8 cellular contexts compared by ENCODE assay signal in genomic region chr4:83009529-83009928, GRCh38. TPM values are rescaled to one million over a fixed set of nuclear protein-coding genes. Genes with fewer than 3 reads are reported as not detected.
A peak's percentile ranks its signal among the peaks of the same experiment; 100 is the strongest.
DNase-seq lines count a peak whose midpoint lies in the region; ATAC-seq and TF ChIP-seq lines count a peak whose summit lies in the region.

No MANE protein-coding gene starts in this region.

- DNase-seq in heart left ventricle (no peak), Right ventricle myocardium inferior (ENCODE audit: missing footprints) (no peak), amniotic epithelial cell (ENCODE audit: low read depth) (peak; percentile 48), upper lobe of left lung (no peak), RPMI8226 (no peak), SKM-1 (lab: John Stamatoyannopoulos, UW; ENCODE audit: unreplicated experiment) (no peak), activated gamma-delta T cell (lab: John Stamatoyannopoulos, UW) (no peak)

- H3K4me1 ChIP-seq in heart left ventricle = peaks cover 0 to 49% (median 23%) of the 10 kb centered on the region in 12 donors
- peaks cover 2 to 33% (median 26%) of the 10 kb centered on the region in 4 donors for H3K4me1 ChIP-seq in liver (ENCODE audit: control insufficient read depth in 4 of 4, insufficient read depth in 4 of 4, low read length in 3 of 4)
- peaks cover 24 to 35% (median 26%) of the 10 kb centered on the region in 4 donors for H3K4me1 ChIP-seq in upper lobe of left lung

- TF ChIP-seq RAD21 in liver (IDR thresholded peaks at IDR 0.05) = no peak

- TF ChIP-seq CTCF in heart left ventricle (IDR thresholded peaks at IDR 0.05) = no peak
- TF ChIP-seq CTCF in liver (IDR thresholded peaks at IDR 0.05; ENCODE audit: low read depth, low read length, missing input control) = no peak
- no peak for TF ChIP-seq CTCF in upper lobe of left lung (IDR thresholded peaks at IDR 0.05)

- peak overlapping the region in 1 of 2 donors; percentile 75 for H3K9ac ChIP-seq in liver (ENCODE audit: low read depth in 1 of 2, low read length in 2 of 2)

- no peaks in the 10 kb centered on the region for H3K9me3 ChIP-seq in heart left ventricle
- H3K9me3 ChIP-seq in liver (ENCODE audit: control insufficient read depth in 4 of 4, low read length in 3 of 4) = no peaks in the 10 kb centered on the region
- no peaks in the 10 kb centered on the region for H3K9me3 ChIP-seq in upper lobe of left lung

- WGBS in heart left ventricle, 4 donors = 68 to 77% (median 71%) methylated on average over 3 of the region's 3 CpGs
- WGBS in liver = 71% methylated on average over 3 of the region's 3 CpGs
- WGBS in upper lobe of left lung, 2 donors = 66 to 71% methylated on average over 3 of the region's 3 CpGs

- H3K36me3 ChIP-seq in heart left ventricle = no peaks in the 10 kb centered on the region
- H3K36me3 ChIP-seq in liver (ENCODE audit: control insufficient read depth in 4 of 4, insufficient read depth in 3 of 4, low read depth in 1 of 4, low read length in 3 of 4) = peaks cover 0 to 1% (median 0%) of the 10 kb centered on the region in 4 donors
- no peaks in the 10 kb centered on the region for H3K36me3 ChIP-seq in upper lobe of left lung

- H3K4me3 ChIP-seq in heart left ventricle = peak overlapping the region; percentile 52 to 94 (median 73)
- peak overlapping the region; percentile 89 to 96 (median 92) for H3K4me3 ChIP-seq in liver (ENCODE audit: low read depth in 1 of 3, low read length in 3 of 3)
- peak overlapping the region; percentile 61 to 84 (median 76) for H3K4me3 ChIP-seq in upper lobe of left lung

- intact Hi-C loops in heart left ventricle (cut with DNase I) = no loop called here
- intact Hi-C loops in Right ventricle myocardium inferior (cut with DNase I) = no loop called here

- TF ChIP-seq POLR2A in heart left ventricle (IDR thresholded peaks at IDR 0.05) (no peak), upper lobe of left lung (IDR thresholded peaks at IDR 0.05) (no peak)

- no peak for ATAC-seq in heart left ventricle
- ATAC-seq in Right ventricle myocardium inferior = no peak
- no peak for ATAC-seq in upper lobe of left lung (ENCODE audit: low FRiP score in 2 of 2)

- H3K27ac ChIP-seq in heart left ventricle = peak overlapping the region in 5 of 12 donors; percentile 84 to 93 (median 87)
- H3K27ac ChIP-seq in liver (ENCODE audit: low read depth in 1 of 2, low read length in 2 of 2) = no peak overlapping the region
- H3K27ac ChIP-seq in upper lobe of left lung = peak overlapping the region in 2 of 4 donors; percentile 90 to 92

- no peak for TF ChIP-seq EP300 in upper lobe of left lung (IDR thresholded peaks at IDR 0.05)

- no peaks in the 10 kb centered on the region for H3K27me3 ChIP-seq in heart left ventricle
- no peaks in the 10 kb centered on the region for H3K27me3 ChIP-seq in liver (ENCODE audit: control insufficient read depth in 4 of 4, insufficient read depth in 4 of 4, low read length in 3 of 4)
- H3K27me3 ChIP-seq in upper lobe of left lung = no peaks in the 10 kb centered on the region

TF ChIP-seq in liver, 16 proteins besides CTCF, POLR2A, EP300 and RAD21:
- TF ChIP-seq JUND (IDR thresholded peaks at IDR 0.05) (no peak), YY1 (IDR thresholded peaks at IDR 0.05) (no peak), EGR1 (IDR thresholded peaks at IDR 0.05; ENCODE audit: low read depth in 2 of 2) (no peak), HNF4G (IDR thresholded peaks at IDR 0.05) (no peak), RXRA (IDR thresholded peaks at IDR 0.05) (no peak), HNF4A (conservative IDR thresholded peaks at IDR 0.05) (no peak), SP1 (IDR thresholded peaks at IDR 0.05) (no peak), NR2F2 (IDR thresholded peaks at IDR 0.05) (no peak)

RNA-seq across cellular contexts. Expression of gene LIN54, which starts 1.1 kb away (rescaled TPM):
- total RNA-seq in heart left ventricle (10 to 100 TPM in 2 of 9 donors, 1 to 10 TPM in 7; 6.3 to 11.4 (median 7.2) TPM), Right ventricle myocardium inferior (7.4 TPM), liver (10 to 100 TPM in 1 of 2 donors, 1 to 10 TPM in 1; 7.8 to 17.1 TPM), upper lobe of left lung (10 to 100 TPM in 2 of 6 donors, 1 to 10 TPM in 4; 4.2 to 11.7 (median 9.5) TPM)
- polyA plus RNA-seq in heart left ventricle (1 to 10 TPM; 1.6 to 5.1 TPM), liver (1 to 10 TPM; 2.0 to 2.7 TPM)

RNA-seq across cellular contexts. Expression of gene COPS4, which starts 25.5 kb away (rescaled TPM):
- total RNA-seq in heart left ventricle (10 to 100 TPM; 47.6 to 67.2 (median 54.5) TPM), Right ventricle myocardium inferior (50.4 TPM), liver (10 to 100 TPM; 18.7 to 46.3 TPM), upper lobe of left lung (10 to 100 TPM in 5 of 6 donors, 1 to 10 TPM in 1; 9.4 to 50.9 (median 33.3) TPM)
- polyA plus RNA-seq in heart left ventricle (10 to 100 TPM; 13.0 to 64.5 TPM), liver (10 to 100 TPM; 15.3 to 16.1 TPM)
